15 cellular contexts compared by ENCODE assay signal in genomic region chr20:34263468-34263867, GRCh38. TPM values are rescaled to one million over a fixed set of nuclear protein-coding genes. Genes with fewer than 3 reads are reported as not detected.
"Had no signal": no experiment of that assay in that cellular context is flagged by ENCODE, and none has a peak within 500 bp of the region (broad histone marks: within the 10 kb centered on the region; RNA-seq: fewer than 3 reads in every experiment).

No MANE protein-coding gene starts in this region.

RNA-seq across cellular contexts. Expression of gene ASIP, which starts 22.2 kb away (rescaled TPM):
- total RNA-seq: chondrocyte, colonic mucosa, dermis microvascular lymphatic vessel endothelial cell, endodermal cell, esophagus mucosa, esophagus squamous epithelium, gastrocnemius medialis, glomerular endothelial cell, kidney epithelial cell, lower lobe of right lung, lung microvascular endothelial cell, mesenteric fat pad, mesothelial cell of epicardium, mucosa of descending colon had no signal
- polyA plus RNA-seq: keratinocyte had no signal
